ENCODE assay signal across 8 cellular contexts in the genomic region with DNA sequence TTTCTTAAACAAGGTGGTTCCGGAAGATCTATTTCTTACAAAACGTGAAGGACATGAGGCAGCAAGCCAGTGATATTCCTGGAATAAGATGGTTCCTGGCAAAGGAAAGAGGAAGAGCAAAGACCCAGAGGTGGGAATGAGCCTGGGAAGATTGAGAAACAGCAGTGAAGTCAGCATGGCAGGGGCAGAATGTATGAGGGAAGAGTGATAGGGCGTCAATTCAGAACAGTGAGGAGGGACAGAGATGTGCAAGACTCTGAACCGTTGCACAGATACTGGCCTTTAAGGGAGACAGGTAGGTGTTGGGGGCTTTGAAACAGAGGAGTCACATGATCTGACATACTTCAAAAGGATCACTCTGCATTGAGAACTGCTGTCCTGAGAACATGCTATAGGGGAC.
"Had no signal": no experiment of that assay in that cellular context is flagged by ENCODE, and none has a peak within 500 bp of the region (broad histone marks: within the 10 kb centered on the region; RNA-seq: fewer than 3 reads in every experiment).

No MANE protein-coding gene starts in this region.

- H3K4me3 ChIP-seq: GM23248 had no signal

- H3K27ac ChIP-seq: GM23248, KMS-11 had no signal

- DNase-seq: GM23248, GOT3, H9, HCEC 1CT, IMR-90, KBM-7 had no signal

- FAIRE-seq: H54 had no signal

- H3K4me2 ChIP-seq: KMS-11 had no signal

- H2AFZ ChIP-seq: GM23248 had no signal

- H3K9ac ChIP-seq: GM23248, KMS-11 had no signal
